ENCODE assay signal across 17 cellular contexts in the genomic region with DNA sequence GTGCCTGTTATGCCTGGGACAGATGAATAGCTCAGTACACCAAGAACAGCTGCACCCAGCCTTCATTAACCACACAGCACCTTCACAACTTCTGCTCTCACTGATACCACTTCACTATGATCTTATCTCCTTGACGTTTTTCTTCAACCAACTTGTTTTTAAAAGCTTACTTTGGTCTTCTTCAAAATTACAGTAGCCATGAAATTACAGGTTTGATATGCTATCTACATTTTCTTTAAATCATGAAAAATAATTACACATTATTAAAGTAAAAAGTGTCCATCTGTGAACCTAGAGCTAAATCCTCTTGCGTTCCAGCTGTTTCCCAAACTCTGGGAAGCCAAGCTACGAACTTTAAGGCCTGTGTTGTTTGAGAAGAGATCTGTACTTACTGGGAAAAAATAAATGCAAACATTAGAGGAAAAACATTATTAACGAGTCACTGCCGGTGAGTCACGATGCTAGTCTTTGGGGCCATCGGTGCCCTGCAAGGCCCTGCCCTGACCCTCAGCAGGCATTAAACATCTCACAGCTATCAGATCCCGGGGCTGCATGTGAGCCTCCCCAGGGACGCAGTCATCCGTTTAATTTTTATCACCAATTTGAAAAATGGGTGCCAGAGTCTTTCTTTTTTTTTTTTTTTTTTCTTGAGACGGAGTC. TPM values are rescaled to one million over a fixed set of nuclear protein-coding genes. Genes with fewer than 3 reads are reported as not detected.
A peak's percentile ranks its signal among the peaks of the same experiment; 100 is the strongest.
DNase-seq lines count a peak whose midpoint lies in the region; ATAC-seq and TF ChIP-seq lines count a peak whose summit lies in the region.
"Had no signal": no experiment of that assay in that cellular context is flagged by ENCODE, and none has a peak within 500 bp of the region (broad histone marks: within the 10 kb centered on the region; RNA-seq: fewer than 3 reads in every experiment).

No MANE protein-coding gene starts in this region.

- H3K9ac ChIP-seq in HCT116 (ENCODE audit: low read length) (no peak overlapping the region), smooth muscle cell (ENCODE audit: low read depth) (no peak overlapping the region)

- intact Hi-C loops in HCT116 (cut with micrococcal nuclease): no loop called here
- intact Hi-C loops in stomach (cut with DNase I; ENCODE audit: low total_unique reads): no loop called here

- H3K9me3 ChIP-seq in HCT116 (ENCODE audit: control insufficient read depth in 1 of 2, insufficient read depth in 1 of 2, low read depth in 1 of 2, low read length in 2 of 2) (no peaks in the 10 kb centered on the region), smooth muscle cell (replicated peaks; ENCODE audit: low read depth) (no peaks in the 10 kb centered on the region), stomach (no peaks in the 10 kb centered on the region)
- H3K9me3 ChIP-seq: prostate gland had no signal

- H3K4me1 ChIP-seq in HCT116 (ENCODE audit: control insufficient read depth in 1 of 2, insufficient read depth in 2 of 2, low read length in 2 of 2) (peaks cover 0 to 9% of the 10 kb centered on the region in 2 experiments; a peak in 2 of 4 replicates), smooth muscle cell (ENCODE audit: low read depth) (no peaks in the 10 kb centered on the region), stomach (no peaks in the 10 kb centered on the region)
- H3K4me1 ChIP-seq: prostate gland had no signal

- POLR2A ChIA-PET in HCT116 (lab: Charles Lee): no interaction called here

- H3K27me3 ChIP-seq in HCT116 (ENCODE audit: insufficient read depth, low read length) (no peaks in the 10 kb centered on the region), smooth muscle cell (ENCODE audit: low read depth) (no peaks in the 10 kb centered on the region), stomach (no peaks in the 10 kb centered on the region)

- DNase-seq in HCT116 (ENCODE audit: low read depth, low spot score) (no peak), RKO (ENCODE audit: low spot score) (peak; percentile 37), erythroblast (lab: John Stamatoyannopoulos, UW) (peak; percentile 74 to 75), smooth muscle cell (lab: John Stamatoyannopoulos, UW; ENCODE audit: unreplicated experiment) (no peak), stomach (no peak), endothelial cell (ENCODE audit: low spot score) (no peak)
- DNase-seq: activated CD4-positive, alpha-beta T cell treated with anti-CD3 and anti-CD28 coated beads for 36 hours; activated naive CD8-positive, alpha-beta T cell treated with anti-CD3 and anti-CD28 coated beads for 36 hours; CD4-positive, alpha-beta T cell; GDM1; hypothalamus; NCI-H1092 treated with DMSO at 0.1 percent for 48 hours; NCI-H226; SHP77 treated with DMSO at 0.1 percent for 48 hours had no signal

- peaks cover 4% of the 10 kb centered on the region for H3F3A ChIP-seq in smooth muscle cell (ENCODE audit: low read depth)

- H2AFZ ChIP-seq in HCT116 (ENCODE audit: low read depth, low read length, poor library complexity, severe bottlenecking) (no peak overlapping the region), smooth muscle cell (ENCODE audit: low read depth) (no peak overlapping the region)

- no peaks in the 10 kb centered on the region for H3K36me3 Mint-ChIP-seq in endothelial cell (ENCODE audit: low read depth, unreplicated experiment)

- H3K4me3 ChIP-seq in HCT116 (replicated peaks in 1 of 2; ENCODE audit: low read depth in 1 of 2, low read length in 2 of 2): no peak overlapping the region
- no peak overlapping the region for H3K4me3 ChIP-seq in smooth muscle cell
- no peak overlapping the region for H3K4me3 ChIP-seq in stomach
- H3K4me3 ChIP-seq: prostate gland had no signal

- TF ChIP-seq CTCF in HCT116 (IDR thresholded peaks at IDR 0.05 in 2 of 3, conservative IDR thresholded peaks at IDR 0.05 in 1 of 3; ENCODE audit: borderline replicate concordance in 1 of 3, insufficient read depth in 1 of 3, low read depth in 2 of 3, low read length in 2 of 3): no peak
- no peak for TF ChIP-seq CTCF in smooth muscle cell (IDR thresholded peaks at IDR 0.05; ENCODE audit: borderline replicate concordance, insufficient read depth, poor library complexity, severe bottlenecking)
- no peak for TF ChIP-seq CTCF in stomach (IDR thresholded peaks at IDR 0.05)
- no peak for TF ChIP-seq CTCF in endothelial cell (IDR thresholded peaks at IDR 0.05; ENCODE audit: unreplicated experiment)

- H3K4me1 Mint-ChIP-seq in endothelial cell (ENCODE audit: unreplicated experiment): peaks cover 5% of the 10 kb centered on the region
- H3K4me1 Mint-ChIP-seq: activated CD4-positive, alpha-beta T cell treated with anti-CD3 and anti-CD28 coated beads for 36 hours; activated naive CD8-positive, alpha-beta T cell treated with anti-CD3 and anti-CD28 coated beads for 36 hours had no signal

- TF ChIP-seq RAD21 in HCT116 (IDR thresholded peaks at IDR 0.05; ENCODE audit: low read depth): no peak

- peak overlapping the region; percentile 27; the same call in 1 of the 2 replicates for H3K4me2 ChIP-seq in HCT116 (ENCODE audit: low read length)
- H3K4me2 ChIP-seq in smooth muscle cell: no peak overlapping the region

- CTCF ChIA-PET in HCT116 (lab: Charles Lee): no interaction called here

- RAD21 ChIA-PET in HCT116 (lab: Charles Lee; ENCODE audit: low non-redundant PET in 1 of 2, low total read pairs in 2 of 2, uncharacterized antibody in 2 of 2, unreplicated experiment in 2 of 2): interaction anchor here in 1 of 2 experiments (0.7 kb wide), 1 partner anchor 39 kb away, joined by 3 read pairs; no protein-coding TSS in a partner anchor

- H3K9me2 ChIP-seq in HCT116 (ENCODE audit: insufficient read depth): no peaks in the 10 kb centered on the region

- no peak overlapping the region for H3K4me3 Mint-ChIP-seq in endothelial cell (ENCODE audit: unreplicated experiment)
- H3K4me3 Mint-ChIP-seq: activated CD4-positive, alpha-beta T cell treated with anti-CD3 and anti-CD28 coated beads for 36 hours; activated naive CD8-positive, alpha-beta T cell treated with anti-CD3 and anti-CD28 coated beads for 36 hours; CD4-positive, alpha-beta T cell had no signal

- H3K27ac Mint-ChIP-seq in endothelial cell (ENCODE audit: unreplicated experiment): no peak overlapping the region
- H3K27ac Mint-ChIP-seq: activated CD4-positive, alpha-beta T cell treated with anti-CD3 and anti-CD28 coated beads for 36 hours; activated naive CD8-positive, alpha-beta T cell treated with anti-CD3 and anti-CD28 coated beads for 36 hours; CD4-positive, alpha-beta T cell had no signal

- ATAC-seq in HCT116 (peak; percentile 48; the same call in 1 of the 2 replicates), HG02610 (IDR thresholded peaks at IDR 0.05; ENCODE audit: unreplicated experiment) (no peak)
- ATAC-seq: activated CD4-positive, alpha-beta T cell treated with anti-CD3 and anti-CD28 coated beads for 36 hours had no signal

- H3K36me3 ChIP-seq in HCT116 (ENCODE audit: control insufficient read depth in 1 of 2, insufficient read depth in 2 of 2, low read length in 2 of 2) (peaks cover 2 to 12% of the 10 kb centered on the region in 2 experiments; a peak in 2 of 4 replicates), smooth muscle cell (ENCODE audit: low read depth) (no peaks in the 10 kb centered on the region), stomach (peaks cover 0 to 42% (median 18%) of the 10 kb centered on the region in 4 donors)
- H3K36me3 ChIP-seq: prostate gland had no signal

- H3K27me3 Mint-ChIP-seq in endothelial cell (ENCODE audit: unreplicated experiment): peaks cover 1% of the 10 kb centered on the region
- H3K27me3 Mint-ChIP-seq: activated CD4-positive, alpha-beta T cell treated with anti-CD3 and anti-CD28 coated beads for 36 hours; activated naive CD8-positive, alpha-beta T cell treated with anti-CD3 and anti-CD28 coated beads for 36 hours; CD4-positive, alpha-beta T cell had no signal

- TF ChIP-seq EP300 in stomach (IDR thresholded peaks at IDR 0.05): no peak

- H3K9me3 Mint-ChIP-seq in endothelial cell (ENCODE audit: unreplicated experiment): no peaks in the 10 kb centered on the region
- H3K9me3 Mint-ChIP-seq: activated naive CD8-positive, alpha-beta T cell treated with anti-CD3 and anti-CD28 coated beads for 36 hours; CD4-positive, alpha-beta T cell had no signal

- H3K27ac ChIP-seq in HCT116 (ENCODE audit: low read depth, low read length): no peak overlapping the region
- peak overlapping the region; percentile 50 for H3K27ac ChIP-seq in smooth muscle cell (ENCODE audit: low read depth)
- H3K27ac ChIP-seq in stomach: no peak overlapping the region
- H3K27ac ChIP-seq: epithelial cell of prostate, prostate gland had no signal

- H3K79me2 ChIP-seq in HCT116 (ENCODE audit: insufficient read depth, low read length) (no peaks in the 10 kb centered on the region), smooth muscle cell (ENCODE audit: low read depth) (no peaks in the 10 kb centered on the region)

- no peak for TF ChIP-seq POLR2A in HCT116 (IDR thresholded peaks at IDR 0.05; ENCODE audit: borderline replicate concordance, extremely low read depth, insufficient read depth, insufficient read length)
- TF ChIP-seq POLR2A in erythroblast (IDR thresholded peaks at IDR 0.05; ENCODE audit: low read length): no peak
- no peak for TF ChIP-seq POLR2A in stomach (IDR thresholded peaks at IDR 0.05)

- WGBS in smooth muscle cell (ENCODE audit: low lambda C conversion rate): 30% methylated on average over 11 of the region's 11 CpGs
- WGBS in stomach, 5 donors: 69 to 79% (median 74%) methylated on average over 11 of the region's 11 CpGs

- BruUV-seq in HCT116 (replicated peaks; lab: Mats Ljungman, UMichigan): TSS peak; percentile 21

- H4K20me1 ChIP-seq in HCT116 (ENCODE audit: insufficient read depth): no peaks in the 10 kb centered on the region
- H4K20me1 ChIP-seq in smooth muscle cell (ENCODE audit: low read depth): no peaks in the 10 kb centered on the region

TF ChIP-seq in HCT116, 20 proteins besides CTCF, POLR2A, EP300 and RAD21 (continues in another document):
- TF ChIP-seq EZH2 (IDR thresholded peaks at IDR 0.05): no peak
- no peak for TF ChIP-seq FOSL1 (IDR thresholded peaks at IDR 0.05; ENCODE audit: low read depth)

RNA-seq across cellular contexts. Expression of a gene that starts 56.3 kb away (rescaled TPM):
- 6.1 TPM for total RNA-seq in HCT116 (2021; ENCODE audit: unreplicated experiment)
- 3.6 and 3.9 TPM in 2 replicates for polyA plus RNA-seq in HCT116 (2012)
- 6.4 and 8.2 TPM in 2 replicates for total RNA-seq in smooth muscle cell
- polyA plus RNA-seq in smooth muscle cell: 15.5 and 15.8 TPM in 2 replicates
- 10 to 100 TPM in 1 of 5 donors, 1 to 10 TPM in 4; 1.8 to 63.1 (median 3.6) TPM for total RNA-seq in stomach
- 1 to 10 TPM; 2.2 to 3.1 (median 2.6) TPM for polyA plus RNA-seq in stomach
- 3.0 TPM for total RNA-seq in endothelial cell (ENCODE audit: unreplicated experiment)

Comparison
In these comparisons a context has a peak if more than half of its experiments do, and no peak if none do; other contexts are left out.
1. DNase-seq: peak in RKO (single experiment) and erythroblast (2 of 2); none in HCT116 (single experiment), smooth muscle cell (single experiment), stomach (single experiment) and endothelial cell (single experiment).